Comparison of ENCODE assay signal across 8 cellular contexts in the genomic region with DNA sequence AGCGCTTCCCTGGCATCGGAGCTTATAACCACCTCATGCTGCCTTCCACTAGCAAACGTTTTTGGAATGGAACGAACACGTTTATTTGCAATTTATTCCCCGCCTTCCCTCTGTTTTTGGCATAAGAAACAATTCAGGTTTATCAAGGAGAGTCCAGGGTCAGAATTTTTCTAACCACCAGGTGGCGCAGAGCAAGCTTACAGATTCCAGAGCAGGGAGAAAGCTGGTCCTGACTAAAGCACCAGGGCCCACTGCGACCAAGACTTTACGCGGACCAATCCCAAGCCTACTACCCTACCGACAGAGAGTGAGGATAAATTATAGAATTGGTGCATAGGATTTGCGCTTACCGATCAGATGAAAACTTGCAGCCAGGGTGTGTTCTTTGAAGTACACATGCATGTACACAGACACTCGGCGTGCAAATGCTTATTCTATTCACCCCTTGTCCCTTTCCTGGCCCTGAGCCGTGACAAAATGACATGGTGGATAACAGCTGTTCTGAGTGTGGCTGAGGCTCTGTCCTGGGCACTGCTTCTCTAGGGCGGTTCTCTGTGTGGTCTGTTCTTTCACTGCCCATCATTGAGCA.
DNase-seq lines count a peak whose midpoint lies in the region; ATAC-seq and TF ChIP-seq lines count a peak whose summit lies in the region.

No MANE protein-coding gene starts in this region.

- peaks cover 7% of the 10 kb centered on the region for H3K4me1 ChIP-seq in mucosa of stomach (ENCODE audit: control insufficient read depth, insufficient read depth, low read length)

- no peaks in the 10 kb centered on the region for H3K36me3 ChIP-seq in mucosa of stomach (ENCODE audit: control insufficient read depth, insufficient read depth, low read length)

- H3K36me3 Mint-ChIP-seq in stimulated activated memory B cell treated with anti-CD40 and anti-IgM and Interleukin-4, amounts not matched to agents 10 μg/mL and 1 μg/mL and 100 μg/mL, for 72 hours: peaks cover 14% of the 10 kb centered on the region

- H3K27me3 Mint-ChIP-seq in stimulated activated memory B cell treated with anti-CD40 and anti-IgM and Interleukin-4, amounts not matched to agents 10 μg/mL and 1 μg/mL and 100 μg/mL, for 72 hours: no peaks in the 10 kb centered on the region

- no peaks in the 10 kb centered on the region for H3K9me3 Mint-ChIP-seq in stimulated activated memory B cell treated with anti-CD40 and anti-IgM and Interleukin-4, amounts not matched to agents 10 μg/mL and 1 μg/mL and 100 μg/mL, for 72 hours

- DNase-seq in NCI-H2081 (lab: John Stamatoyannopoulos, UW) (peak; percentile 44 to 58), NCI-H2081 treated with DMSO at 0.1 percent for 48 hours (lab: John Stamatoyannopoulos, UW) (no peak), NCI-H748 treated with DMSO at 0.1 percent for 48 hours (lab: John Stamatoyannopoulos, UW) (peak; percentile 41), erythroblast (lab: John Stamatoyannopoulos, UW) (peak; percentile 68 to 80)
- peak; percentile 13 for DNase-seq in activated CD8-positive, alpha-beta memory T cell treated with anti-CD3 and anti-CD28 coated beads, Interleukin-2, amount 50 U/mL, for 24 hours (ENCODE audit: extremely low read depth)

- H3K27ac Mint-ChIP-seq in stimulated activated memory B cell treated with anti-CD40 and anti-IgM and Interleukin-4, amounts not matched to agents 10 μg/mL and 1 μg/mL and 100 μg/mL, for 72 hours: peak overlapping the region; percentile 8

- peak overlapping the region; percentile 29 for H3K9ac ChIP-seq in mucosa of stomach (ENCODE audit: low read length)

- peaks cover 13% of the 10 kb centered on the region for H3K4me1 Mint-ChIP-seq in stimulated activated memory B cell treated with anti-CD40 and anti-IgM and Interleukin-4, amounts not matched to agents 10 μg/mL and 1 μg/mL and 100 μg/mL, for 72 hours

- H3K4me3 ChIP-seq in mucosa of stomach (ENCODE audit: low read length): no peak overlapping the region

- no peaks in the 10 kb centered on the region for H3K9me3 ChIP-seq in mucosa of stomach (ENCODE audit: control insufficient read depth, low read length)

- TF ChIP-seq POLR2A in erythroblast (IDR thresholded peaks at IDR 0.05; ENCODE audit: low read length): no peak

- H3K4me3 Mint-ChIP-seq in stimulated activated memory B cell treated with anti-CD40 and anti-IgM and Interleukin-4, amounts not matched to agents 10 μg/mL and 1 μg/mL and 100 μg/mL, for 72 hours: peak overlapping the region; percentile 34

- H3K27me3 ChIP-seq in mucosa of stomach (ENCODE audit: control insufficient read depth, insufficient read depth, low read length): no peaks in the 10 kb centered on the region

- ATAC-seq in HG03378 (IDR thresholded peaks at IDR 0.05; ENCODE audit: unreplicated experiment): peak; percentile 67
- ATAC-seq in stimulated activated memory B cell treated with anti-CD40 and anti-IgM and Interleukin-4, amounts not matched to agents 10 μg/mL and 1 μg/mL and 100 μg/mL, for 72 hours: peak; percentile 65
